24 cellular contexts compared by ENCODE assay signal in the genomic region with DNA sequence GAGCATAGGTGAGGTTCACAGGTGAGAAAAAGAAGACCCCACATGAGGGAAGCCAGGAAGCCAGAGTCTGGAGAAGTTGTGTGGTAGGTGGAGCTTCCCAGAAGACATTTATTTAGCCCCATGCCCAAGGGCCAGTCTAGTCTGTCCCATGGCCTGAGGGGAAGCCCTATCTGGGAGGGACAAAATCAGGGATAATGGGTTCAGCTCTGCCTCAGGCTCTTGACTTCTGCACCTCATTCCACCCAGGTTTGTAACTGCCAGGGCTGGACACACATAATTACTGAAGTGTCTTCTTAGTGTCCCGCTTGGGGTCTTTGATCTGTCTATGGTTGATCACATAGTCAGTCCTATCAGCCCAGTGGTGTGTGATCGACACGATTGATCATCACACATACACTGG. TPM values are rescaled to one million over a fixed set of nuclear protein-coding genes. Genes with fewer than 3 reads are reported as not detected.
DNase-seq lines count a peak whose midpoint lies in the region; ATAC-seq and TF ChIP-seq lines count a peak whose summit lies in the region.
"Had no signal": no experiment of that assay in that cellular context is flagged by ENCODE, and none has a peak within 500 bp of the region (broad histone marks: within the 10 kb centered on the region; RNA-seq: fewer than 3 reads in every experiment).

No MANE protein-coding gene starts in this region.

- H3K9me3 ChIP-seq in T-helper 17 cell (ENCODE audit: control insufficient read depth, low read length, poor library complexity, severe bottlenecking) (no peaks in the 10 kb centered on the region), parathyroid adenoma (ENCODE audit: control insufficient read depth, low read length) (no peaks in the 10 kb centered on the region), tibial artery (no peaks in the 10 kb centered on the region)
- H3K9me3 ChIP-seq: left lung, testis had no signal

- DNase-seq in T-helper 17 cell (no peak), tibial artery (no peak), EL (no peak)
- DNase-seq in effector memory CD8-positive, alpha-beta T cell, result no peak
- DNase-seq in activated naive CD4-positive, alpha-beta T cell (lab: John Stamatoyannopoulos, UW), result no peak
- DNase-seq in activated CD8-positive, alpha-beta memory T cell treated with anti-CD3 and anti-CD28 coated beads, Interleukin-2, amount 10 ng/mL, durations not matched to agents 7 days and 5 days, result no peak
- DNase-seq: activated B cell treated with CpG ODN at 0.5 μM for 24 hours; activated CD4-positive, alpha-beta T cell treated with anti-CD3 and anti-CD28 coated beads, Interleukin-2, amount 50 U/mL, for 4 hours; activated CD8-positive, alpha-beta memory T cell treated with anti-CD3 and anti-CD28 coated beads, Interleukin-2, amount 50 U/mL, for 4 hours; left lung; NCI-H2081 treated with DMSO at 0.1 percent for 48 hours; NCI-H345; NCI-H774; posterior cingulate gyrus; T1000; testis had no signal

- intact Hi-C loops in tibial artery (cut with DNase I; ENCODE audit: low total_unique reads), result no loop called here

- ATAC-seq in T-helper 17 cell, result no peak
- ATAC-seq in effector memory CD8-positive, alpha-beta T cell (replicated peaks), result no peak
- no peak for ATAC-seq in HG03442 (IDR thresholded peaks at IDR 0.05; ENCODE audit: unreplicated experiment)
- no peak for ATAC-seq in activated CD8-positive, alpha-beta memory T cell treated with anti-CD3 and anti-CD28 coated beads, Interleukin-2, amount 10 ng/mL, durations not matched to agents 7 days and 5 days
- ATAC-seq: left lung had no signal

- H3K4me3 Mint-ChIP-seq in T-helper 17 cell, result no peak overlapping the region
- no peak overlapping the region for H3K4me3 Mint-ChIP-seq in effector memory CD8-positive, alpha-beta T cell
- no peak overlapping the region for H3K4me3 Mint-ChIP-seq in activated CD8-positive, alpha-beta memory T cell treated with anti-CD3 and anti-CD28 coated beads, Interleukin-2, amount 10 ng/mL, durations not matched to agents 7 days and 5 days
- H3K4me3 Mint-ChIP-seq: activated B cell treated with CpG ODN at 0.5 μM for 24 hours; activated naive CD8-positive, alpha-beta T cell had no signal

- H3K27ac Mint-ChIP-seq in T-helper 17 cell, result peak overlapping the region; percentile 24
- H3K27ac Mint-ChIP-seq in effector memory CD8-positive, alpha-beta T cell, result peak overlapping the region; percentile 62 to 91
- no peak overlapping the region for H3K27ac Mint-ChIP-seq in activated CD8-positive, alpha-beta memory T cell treated with anti-CD3 and anti-CD28 coated beads, Interleukin-2, amount 10 ng/mL, durations not matched to agents 7 days and 5 days
- H3K27ac Mint-ChIP-seq: activated B cell treated with CpG ODN at 0.5 μM for 24 hours; activated T-helper 2 cell treated with anti-CD3 and anti-CD28 coated beads, Interferon-gamma antibody, Interleukin-2, Interleukin-4, amounts not matched to agents 10 μg/mL and 5 μg/mL and 100 μg/mL, durations not matched to agents 14 hours and 24 hours and 36 hours had no signal

- H3K9me3 Mint-ChIP-seq in effector memory CD8-positive, alpha-beta T cell, result no peaks in the 10 kb centered on the region
- H3K9me3 Mint-ChIP-seq in activated CD8-positive, alpha-beta memory T cell treated with anti-CD3 and anti-CD28 coated beads, Interleukin-2, amount 10 ng/mL, durations not matched to agents 7 days and 5 days (ENCODE audit: low read depth), result no peaks in the 10 kb centered on the region
- H3K9me3 Mint-ChIP-seq: activated B cell treated with CpG ODN at 0.5 μM for 24 hours; activated T-helper 2 cell treated with anti-CD3 and anti-CD28 coated beads, Interferon-gamma antibody, Interleukin-2, Interleukin-4, amounts not matched to agents 10 μg/mL and 5 μg/mL and 100 μg/mL, durations not matched to agents 14 hours and 24 hours and 36 hours had no signal

- no peaks in the 10 kb centered on the region for H3K27me3 Mint-ChIP-seq in T-helper 17 cell
- H3K27me3 Mint-ChIP-seq in effector memory CD8-positive, alpha-beta T cell, result peaks cover 0 to 9% of the 10 kb centered on the region in 2 donors
- no peaks in the 10 kb centered on the region for H3K27me3 Mint-ChIP-seq in activated CD8-positive, alpha-beta memory T cell treated with anti-CD3 and anti-CD28 coated beads, Interleukin-2, amount 10 ng/mL, durations not matched to agents 7 days and 5 days
- H3K27me3 Mint-ChIP-seq: activated B cell treated with CpG ODN at 0.5 μM for 24 hours; activated naive CD8-positive, alpha-beta T cell had no signal

- H3K4me1 ChIP-seq in parathyroid adenoma (peaks cover 67% of the 10 kb centered on the region), tibial artery (peaks cover 6 to 79% (median 32%) of the 10 kb centered on the region in 4 donors)

- H3K36me3 Mint-ChIP-seq in T-helper 17 cell (ENCODE audit: low read depth), result no peaks in the 10 kb centered on the region
- H3K36me3 Mint-ChIP-seq in effector memory CD8-positive, alpha-beta T cell (ENCODE audit: insufficient read depth), result peaks cover 19% of the 10 kb centered on the region
- no peaks in the 10 kb centered on the region for H3K36me3 Mint-ChIP-seq in activated CD8-positive, alpha-beta memory T cell treated with anti-CD3 and anti-CD28 coated beads, Interleukin-2, amount 10 ng/mL, durations not matched to agents 7 days and 5 days
- H3K36me3 Mint-ChIP-seq: activated naive CD8-positive, alpha-beta T cell had no signal

- H3K36me3 ChIP-seq in parathyroid adenoma (ENCODE audit: control insufficient read depth, insufficient read depth, low read length) (no peaks in the 10 kb centered on the region), tibial artery (no peaks in the 10 kb centered on the region)
- H3K36me3 ChIP-seq: left lung had no signal

- peaks cover 16% of the 10 kb centered on the region for H3K4me1 Mint-ChIP-seq in T-helper 17 cell
- peaks cover 21% of the 10 kb centered on the region in 2 donors for H3K4me1 Mint-ChIP-seq in effector memory CD8-positive, alpha-beta T cell (ENCODE audit: low read depth in 2 of 2)
- peaks cover 14% of the 10 kb centered on the region for H3K4me1 Mint-ChIP-seq in activated CD8-positive, alpha-beta memory T cell treated with anti-CD3 and anti-CD28 coated beads, Interleukin-2, amount 10 ng/mL, durations not matched to agents 7 days and 5 days

- no peak overlapping the region for H2AFZ ChIP-seq in parathyroid adenoma

- H3K27ac ChIP-seq in parathyroid adenoma (peak overlapping the region; percentile 99), tibial artery (peak overlapping the region; percentile 80 to 92)
- H3K27ac ChIP-seq: epithelial cell of prostate, left lung had no signal

- H3K4me2 ChIP-seq in parathyroid adenoma (ENCODE audit: low read length), result no peak overlapping the region

- H3K27me3 ChIP-seq in parathyroid adenoma (ENCODE audit: control insufficient read depth, insufficient read depth, low read length) (no peaks in the 10 kb centered on the region), tibial artery (no peaks in the 10 kb centered on the region)
- H3K27me3 ChIP-seq: left lung, testis had no signal

- no peak overlapping the region for H3K9ac ChIP-seq in parathyroid adenoma

- CTCF ChIA-PET in activated CD8-positive, alpha-beta memory T cell treated with anti-CD3 and anti-CD28 coated beads, Interleukin-2, amount 10 ng/mL, durations not matched to agents 7 days and 5 days (lab: Charles Lee), result no interaction called here

- TF ChIP-seq CTCF in parathyroid adenoma (IDR thresholded peaks at IDR 0.05), result no peak
- TF ChIP-seq CTCF in tibial artery (IDR thresholded peaks at IDR 0.05), result no peak

- H3K4me3 ChIP-seq in parathyroid adenoma (ENCODE audit: low read depth, low read length), result no peak overlapping the region
- H3K4me3 ChIP-seq in tibial artery, result no peak overlapping the region
- H3K4me3 ChIP-seq: left lung, testis had no signal

- peaks cover 8% of the 10 kb centered on the region for H3K79me2 ChIP-seq in parathyroid adenoma

RNA-seq across cellular contexts. Expression of a gene that starts 36.0 kb away (rescaled TPM):
- 1,000 to 10,000 TPM; 1,559 to 2,031 TPM for total RNA-seq in T-helper 17 cell
- total RNA-seq in activated CD8-positive, alpha-beta memory T cell treated with anti-CD3 and anti-CD28 coated beads, Interleukin-2, amount 10 ng/mL, durations not matched to agents 7 days and 5 days, result 10 to 100 TPM; 37.1 to 57.2 TPM

RNA-seq across cellular contexts. Expression of a gene that starts 38.0 kb away (rescaled TPM):
- total RNA-seq in T-helper 17 cell, result under 1 TPM in 1 of 2 donors, not detected in 1; 0.21 TPM
- not detected for total RNA-seq in activated CD8-positive, alpha-beta memory T cell treated with anti-CD3 and anti-CD28 coated beads, Interleukin-2, amount 10 ng/mL, durations not matched to agents 7 days and 5 days
- total RNA-seq: activated B cell treated with CpG ODN at 0.5 μM for 24 hours; activated T-helper 2 cell treated with anti-CD3 and anti-CD28 coated beads, Interferon-gamma antibody, Interleukin-2, Interleukin-4, amounts not matched to agents 10 μg/mL and 5 μg/mL and 100 μg/mL, durations not matched to agents 14 hours and 24 hours and 36 hours; astrocyte; fibroblast of villous mesenchyme; left lung; OCI-LY7; testis had no signal

Comparison
In these comparisons a context has a peak if more than half of its experiments do, and no peak if none do; other contexts are left out.
1. RNA of a gene that starts 36.0 kb away (total RNA-seq): 1,559 to 2,031 TPM in T-helper 17 cell; 37.1 to 57.2 TPM in activated CD8-positive, alpha-beta memory T cell treated with anti-CD3 and anti-CD28 coated beads, Interleukin-2, amount 10 ng/mL, durations not matched to agents 7 days and 5 days; every median in the first group is over 10 times any median in the second.